7 cellular contexts compared by ENCODE assay signal in the genomic region with DNA sequence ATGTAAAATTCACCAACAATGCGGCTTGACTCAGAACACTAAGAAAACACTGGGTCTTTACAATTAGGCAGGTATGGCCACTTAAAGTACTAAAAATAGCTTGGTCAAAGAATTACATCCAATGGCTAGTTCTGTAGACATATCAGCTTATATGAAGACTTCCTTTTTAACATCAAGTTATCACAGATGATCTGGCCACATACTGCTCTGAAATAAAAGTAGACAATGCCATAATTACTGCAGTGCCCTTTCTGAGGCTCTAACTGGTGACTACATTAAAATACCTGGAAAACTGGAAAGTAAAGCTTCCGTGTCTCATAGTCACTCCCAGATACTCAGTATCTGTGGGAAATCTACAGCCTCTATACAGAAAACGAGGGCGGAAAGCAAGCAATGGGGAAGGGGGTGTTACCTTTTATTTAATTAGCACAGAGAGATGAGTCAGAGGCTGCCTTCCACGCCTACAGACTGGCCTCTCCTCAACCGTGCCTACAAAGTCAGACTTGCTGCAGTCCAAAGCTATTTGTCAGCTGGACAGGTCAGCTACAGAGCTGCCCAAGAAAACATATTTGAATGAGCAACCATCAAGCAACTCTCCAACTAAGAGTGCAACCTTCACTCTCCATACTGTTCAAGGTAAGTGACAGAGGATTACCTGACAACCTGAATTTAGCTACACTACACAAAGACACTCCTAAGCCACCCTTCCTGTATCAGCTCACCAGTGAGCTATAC. TPM values are rescaled to one million over a fixed set of nuclear protein-coding genes. Genes with fewer than 3 reads are reported as not detected.
DNase-seq lines count a peak whose midpoint lies in the region; ATAC-seq and TF ChIP-seq lines count a peak whose summit lies in the region.

No MANE protein-coding gene starts in this region.

- H3K27ac Mint-ChIP-seq in activated CD8-positive, alpha-beta T cell treated with anti-CD3 and anti-CD28 coated beads for 36 hours, result peak overlapping the region; percentile 90

- no peak for TF ChIP-seq CTCF in activated CD8-positive, alpha-beta T cell treated with anti-CD3 and anti-CD28 coated beads for 36 hours (IDR thresholded peaks at IDR 0.05)
- no peak for TF ChIP-seq CTCF in esophagus squamous epithelium (IDR thresholded peaks at IDR 0.05)

- peaks cover 10% of the 10 kb centered on the region for H3K9me3 Mint-ChIP-seq in activated CD8-positive, alpha-beta T cell treated with anti-CD3 and anti-CD28 coated beads for 36 hours

- TF ChIP-seq POLR2A in esophagus squamous epithelium (IDR thresholded peaks at IDR 0.05), result no peak

- intact Hi-C loops in activated CD8-positive, alpha-beta T cell treated with anti-CD3 and anti-CD28 coated beads for 36 hours (cut with micrococcal nuclease), result loop anchor here (5.0 kb wide), 1 partner anchor 120 kb away; no protein-coding TSS in a partner anchor
- intact Hi-C loops in esophagus squamous epithelium (cut with DNase I), result loop anchor here (5.0 kb wide), 1 partner anchor 60 kb away; no protein-coding TSS in a partner anchor

- peak overlapping the region; percentile 75 to 89 (median 82) for H3K27ac ChIP-seq in esophagus squamous epithelium

- peak overlapping the region; percentile 7 for H2AFZ ChIP-seq in neuron (ENCODE audit: low read depth, low read length)

- CTCF ChIA-PET in activated CD8-positive, alpha-beta T cell treated with anti-CD3 and anti-CD28 coated beads for 36 hours (lab: Charles Lee), result interaction anchor here (1.0 to 2.0 kb wide), 5 partner anchors 20 to 164 kb away, joined by 3 to 6 read pairs (median 3); no protein-coding TSS in a partner anchor

- peak; percentile 71 for ATAC-seq in GM18858 (IDR thresholded peaks at IDR 0.05; ENCODE audit: unreplicated experiment)
- peak; percentile 91 for ATAC-seq in HG02885 (IDR thresholded peaks at IDR 0.05; ENCODE audit: poor library complexity, unreplicated experiment)
- peak; percentile 83 for ATAC-seq in activated CD8-positive, alpha-beta T cell treated with anti-CD3 and anti-CD28 coated beads for 36 hours

- peaks cover 0 to 8% (median 0%) of the 10 kb centered on the region in 3 donors for H3K9me3 ChIP-seq in esophagus squamous epithelium
- H3K9me3 ChIP-seq in neuron (ENCODE audit: low read length), result peaks cover 3% of the 10 kb centered on the region

- peak overlapping the region in 2 of 4 donors; percentile 4 to 42 for H3K4me3 ChIP-seq in esophagus squamous epithelium
- H3K4me3 ChIP-seq in neuron (ENCODE audit: low read length), result no peak overlapping the region

- H3K36me3 Mint-ChIP-seq in activated CD8-positive, alpha-beta T cell treated with anti-CD3 and anti-CD28 coated beads for 36 hours (ENCODE audit: low read depth), result peaks cover 39% of the 10 kb centered on the region

- DNase-seq in NCI-H2227 (lab: John Stamatoyannopoulos, UW; ENCODE audit: unreplicated experiment) (peak; percentile 31), esophagus squamous epithelium (lab: John Stamatoyannopoulos, UW) (no peak), DMS114 treated with DMSO at 0.1 percent for 48 hours (lab: John Stamatoyannopoulos, UW; ENCODE audit: unreplicated experiment) (no peak)
- peak; percentile 79 for DNase-seq in activated CD8-positive, alpha-beta T cell treated with anti-CD3 and anti-CD28 coated beads for 36 hours

- H3K27me3 ChIP-seq in esophagus squamous epithelium (no peaks in the 10 kb centered on the region), neuron (ENCODE audit: insufficient read depth, low read length) (no peaks in the 10 kb centered on the region)

- peaks cover 66% of the 10 kb centered on the region for H3K4me1 Mint-ChIP-seq in activated CD8-positive, alpha-beta T cell treated with anti-CD3 and anti-CD28 coated beads for 36 hours (ENCODE audit: low read depth)

- 7 to 14% methylated on average over 6 of the region's 6 CpGs for WGBS in esophagus squamous epithelium, 2 donors

- H3K36me3 ChIP-seq in esophagus squamous epithelium (peaks cover 0 to 9% (median 0%) of the 10 kb centered on the region in 3 donors), neuron (ENCODE audit: insufficient read depth, low read length) (no peaks in the 10 kb centered on the region)

- peaks cover 25 to 71% (median 30%) of the 10 kb centered on the region in 3 donors for H3K4me1 ChIP-seq in esophagus squamous epithelium
- H3K4me1 ChIP-seq in neuron (ENCODE audit: insufficient read depth, low read length), result peaks cover 20% of the 10 kb centered on the region

- H3K27me3 Mint-ChIP-seq in activated CD8-positive, alpha-beta T cell treated with anti-CD3 and anti-CD28 coated beads for 36 hours, result no peaks in the 10 kb centered on the region

- peak overlapping the region; percentile 37 for H3K4me3 Mint-ChIP-seq in activated CD8-positive, alpha-beta T cell treated with anti-CD3 and anti-CD28 coated beads for 36 hours

- POLR2A ChIA-PET in activated CD8-positive, alpha-beta T cell treated with anti-CD3 and anti-CD28 coated beads for 36 hours (lab: Charles Lee), result interaction anchor here (0.6 to 2.8 kb wide), 10 partner anchors 8 to 108 kb away, joined by 3 to 19 read pairs (median 4); a partner anchor contains a TSS

RNA-seq across cellular contexts. Expression of a gene that starts 8.7 kb away (rescaled TPM):
- total RNA-seq in activated CD8-positive, alpha-beta T cell treated with anti-CD3 and anti-CD28 coated beads for 36 hours, result 10 to 100 TPM; 32.4 to 33.1 TPM
- 10 to 100 TPM; 33.9 to 65.3 (median 44.6) TPM for total RNA-seq in esophagus squamous epithelium

Comparison
In these comparisons a context has a peak if more than half of its experiments do, and no peak if none do; other contexts are left out.
1. DNase-seq: peak in NCI-H2227 (single experiment) and activated CD8-positive, alpha-beta T cell treated with anti-CD3 and anti-CD28 coated beads for 36 hours (single experiment); none in esophagus squamous epithelium (single experiment) and DMS114 treated with DMSO at 0.1 percent for 48 hours (single experiment).
2. Peak in every context shown above with its lines, with median percentiles within 50 percentile points of each other: ATAC-seq.